24 cellular contexts compared by ENCODE assay signal in the genomic region with DNA sequence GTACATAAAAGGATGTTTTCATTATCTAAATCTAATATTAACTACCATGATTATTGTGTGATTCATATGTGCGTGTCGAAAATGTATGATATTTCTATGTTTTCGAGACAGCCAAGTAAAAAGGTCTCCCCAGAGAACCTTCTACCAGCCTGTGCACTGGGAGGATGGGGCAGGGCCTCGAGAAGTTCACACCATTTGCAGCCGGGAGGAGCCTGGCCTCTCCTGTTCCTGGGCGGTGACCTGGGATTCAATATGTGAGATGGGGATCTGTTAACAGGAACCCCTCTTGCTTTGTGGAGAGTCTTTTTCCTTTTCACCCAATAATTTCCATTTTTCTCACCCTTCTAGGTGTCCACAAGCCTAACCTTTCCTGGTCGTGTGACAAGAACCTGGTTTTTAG.
"Had no signal": no experiment of that assay in that cellular context is flagged by ENCODE, and none has a peak within 500 bp of the region (broad histone marks: within the 10 kb centered on the region; RNA-seq: fewer than 3 reads in every experiment).

No MANE protein-coding gene starts in this region.

- H3K27ac ChIP-seq: KMS-11, RWPE1 had no signal

- H3K9me3 Mint-ChIP-seq: IgD-negative memory B cell had no signal

- H3K4me3 ChIP-seq: K562 had no signal

- H3K4me3 Mint-ChIP-seq: IgD-negative memory B cell had no signal

- ATAC-seq: K562, Panc1, PC-3 had no signal

- H3K9ac ChIP-seq: KMS-11, SK-N-SH had no signal

- H3K4me1 Mint-ChIP-seq: IgD-negative memory B cell had no signal

- H3K9me2 ChIP-seq: SK-N-SH had no signal

- H3K9me3 ChIP-seq: SK-N-SH had no signal

- H3K36me3 Mint-ChIP-seq: IgD-negative memory B cell had no signal

- H3K4me2 ChIP-seq: KMS-11, SK-N-SH had no signal

- DNase-seq: Kasumi-1; MV-4-11; NCI-H1048; NCI-H1105; NCI-H1417; NCI-H1436 treated with DMSO at 0.1 percent for 48 hours; NCI-H1694; NCI-H187 treated with DMSO at 0.1 percent for 48 hours; NCI-H2029 treated with DMSO at 0.1 percent for 48 hours; NCI-H2171 treated with DMSO at 0.1 percent for 48 hours; NCI-H2227 treated with DMSO at 0.1 percent for 48 hours; NCI-H524; NCI-H526 treated with DMSO at 0.1 percent for 48 hours; NCI-H748 treated with DMSO at 0.1 percent for 48 hours; NK-92 treated with Interleukin-12 subunit alpha and Interleukin-12 subunit beta, amount 100 ng/mL, for 24 hours; PC-3; SHP77; SK-N-SH; SW 1271 had no signal
